1 cellular context compared by ENCODE assay signal in genomic region chr4:69875986-69876542, GRCh38.
A peak's percentile ranks its signal among the peaks of the same experiment; 100 is the strongest.
TF ChIP-seq lines count a peak whose summit lies in the region.

No MANE protein-coding gene starts in this region.

TF ChIP-seq in HepG2, 621 proteins besides CTCF, POLR2A, EP300 and RAD21 (continued from another document and continues in another):
- TF ChIP-seq SKIL (CRISPR knock-in tag; IDR thresholded peaks at IDR 0.05; ENCODE audit: borderline replicate concordance) (no peak), BRCA1 (CRISPR knock-in tag; IDR thresholded peaks at IDR 0.05) (no peak), RXRB (CRISPR knock-in tag; IDR thresholded peaks at IDR 0.05; ENCODE audit: borderline replicate concordance) (peak; percentile 38; the same call in 1 of the 2 replicates), TEAD3 (CRISPR knock-in tag; optimal IDR thresholded peaks at IDR 0.05; ENCODE audit: borderline replicate concordance) (peak; percentile 35), HINFP (CRISPR knock-in tag; IDR thresholded peaks at IDR 0.05; ENCODE audit: low read depth) (no peak), ZNF674 (CRISPR knock-in tag; IDR thresholded peaks at IDR 0.05; ENCODE audit: low read depth) (no peak), PAXIP1 (CRISPR knock-in tag; conservative IDR thresholded peaks at IDR 0.05) (peak; percentile 60; the same call in 1 of the 2 replicates), ZSCAN30 (CRISPR knock-in tag; IDR thresholded peaks at IDR 0.05) (no peak), DR1 (CRISPR knock-in tag; IDR thresholded peaks at IDR 0.05) (no peak), MIXL1 (CRISPR knock-in tag; IDR thresholded peaks at IDR 0.05) (0 out of 2 replicates have a peak, but pooled peaks have one; percentile 18), NCOA5 (CRISPR knock-in tag; IDR thresholded peaks at IDR 0.05) (no peak), MAX (IDR thresholded peaks at IDR 0.05) (0 out of 2 replicates have a peak, but pooled peaks have one; percentile 25), CREB1 (IDR thresholded peaks at IDR 0.05) (no peak), CREB1 (CRISPR knock-in tag; IDR thresholded peaks at IDR 0.05) (0 out of 2 replicates have a peak, but pooled peaks have one; percentile 44), ZBTB26 (CRISPR knock-in tag; IDR thresholded peaks at IDR 0.05; ENCODE audit: borderline replicate concordance) (no peak), DPF2 (CRISPR knock-in tag; IDR thresholded peaks at IDR 0.05; ENCODE audit: borderline replicate concordance, low read depth) (no peak), SAP130 (CRISPR knock-in tag; IDR thresholded peaks at IDR 0.05; ENCODE audit: low read depth) (0 out of 2 replicates have a peak, but pooled peaks have one; percentile 8), SIX1 (CRISPR knock-in tag; IDR thresholded peaks at IDR 0.05; ENCODE audit: borderline replicate concordance) (0 out of 2 replicates have a peak, but pooled peaks have one; percentile 18), ZGPAT (CRISPR knock-in tag; IDR thresholded peaks at IDR 0.05) (0 out of 2 replicates have a peak, but pooled peaks have one; percentile 21), POGZ (CRISPR knock-in tag; IDR thresholded peaks at IDR 0.05) (peak; percentile 92), SOX13 (IDR thresholded peaks at IDR 0.05) (no peak), SOX13 (CRISPR knock-in tag; conservative IDR thresholded peaks at IDR 0.05 in 1 of 2, IDR thresholded peaks at IDR 0.05 in 1 of 2) (peak in 1 of 2 experiments; percentile 24; a peak in 1 of 4 replicates), TFAP4 (IDR thresholded peaks at IDR 0.05; ENCODE audit: borderline replicate concordance, low read depth) (no peak), SP5 (CRISPR knock-in tag; IDR thresholded peaks at IDR 0.05; ENCODE audit: borderline replicate concordance, low read depth) (no peak), GMEB1 (CRISPR knock-in tag; IDR thresholded peaks at IDR 0.05; ENCODE audit: borderline replicate concordance) (no peak), PHF8 (CRISPR knock-in tag; IDR thresholded peaks at IDR 0.05) (no peak), HNF1B (CRISPR knock-in tag; IDR thresholded peaks at IDR 0.05) (peak; percentile 57; the same call in 1 of the 2 replicates), ZNF451 (CRISPR knock-in tag; IDR thresholded peaks at IDR 0.05) (no peak), SALL1 (CRISPR knock-in tag; IDR thresholded peaks at IDR 0.05) (no peak), TAF1 (CRISPR knock-in tag; IDR thresholded peaks at IDR 0.05) (no peak), ZNF431 (CRISPR knock-in tag; IDR thresholded peaks at IDR 0.05; ENCODE audit: borderline replicate concordance, low read depth) (no peak), IKZF5 (CRISPR knock-in tag; IDR thresholded peaks at IDR 0.05) (no peak), HMG20A (CRISPR knock-in tag; IDR thresholded peaks at IDR 0.05; ENCODE audit: borderline replicate concordance) (peak; percentile 29; the same call in 1 of the 2 replicates), ZNF652 (CRISPR knock-in tag; IDR thresholded peaks at IDR 0.05; ENCODE audit: borderline replicate concordance, low read depth) (peak; percentile 11; the same call in 1 of the 2 replicates), RBFOX2 (IDR thresholded peaks at IDR 0.05; ENCODE audit: low read depth, low read length) (0 out of 2 replicates have a peak, but pooled peaks have one; percentile 15), MED13 (CRISPR knock-in tag; IDR thresholded peaks at IDR 0.05) (no peak), ZNF335 (CRISPR knock-in tag; IDR thresholded peaks at IDR 0.05) (peak; percentile 37; the same call in 1 of the 2 replicates), CERS6 (CRISPR knock-in tag; IDR thresholded peaks at IDR 0.05) (no peak), ZNF644 (CRISPR knock-in tag; IDR thresholded peaks at IDR 0.05; ENCODE audit: low read depth) (peak; percentile 77), ZNF574 (CRISPR knock-in tag; IDR thresholded peaks at IDR 0.05) (no peak)
